ENCODE assay signal across 1 cellular context in genomic region chrX:39752820-39753219, GRCh38.
TF ChIP-seq lines count a peak whose summit lies in the region.

No MANE protein-coding gene starts in this region.

TF ChIP-seq in GM23338, 12 proteins besides CTCF, POLR2A, EP300 and RAD21 (continued from another document):
- TF ChIP-seq ZNF462 (CRISPR knock-in tag; IDR thresholded peaks at IDR 0.05) (no peak), REST (IDR thresholded peaks at IDR 0.05; ENCODE audit: unreplicated experiment) (no peak), STAT1 (IDR thresholded peaks at IDR 0.05; ENCODE audit: unreplicated experiment) (no peak), ZNF114 (CRISPR knock-in tag; IDR thresholded peaks at IDR 0.05) (no peak), NANOG (IDR thresholded peaks at IDR 0.05; ENCODE audit: borderline replicate concordance) (no peak), JUNB (IDR thresholded peaks at IDR 0.05; ENCODE audit: unreplicated experiment) (no peak), ETS1 (IDR thresholded peaks at IDR 0.05) (no peak), CREB1 (CRISPR knock-in tag; IDR thresholded peaks at IDR 0.05; ENCODE audit: low read depth) (no peak), POLR2AphosphoS5 (IDR thresholded peaks at IDR 0.05; ENCODE audit: low read depth) (no peak)
